In genomic region chr15:82143390-82144047, GRCh38 we compare ENCODE assay signal across 23 cellular contexts.
"Had no signal": no experiment of that assay in that cellular context is flagged by ENCODE, and none has a peak within 500 bp of the region (broad histone marks: within the 10 kb centered on the region; RNA-seq: fewer than 3 reads in every experiment).

No MANE protein-coding gene starts in this region.

- H3K27ac ChIP-seq: breast epithelium had no signal

- H3K4me3 ChIP-seq: breast epithelium had no signal

- H3K27ac Mint-ChIP-seq: activated CD8-positive, alpha-beta memory T cell treated with anti-CD3 and anti-CD28 coated beads, Interleukin-2, amount 10 ng/mL, durations not matched to agents 7 days and 5 days; activated naive CD4-positive, alpha-beta T cell treated with anti-CD3 and anti-CD28 coated beads, Interleukin-2, amount 50 U/mL, for 24 hours; activated T-cell treated with anti-CD3 and anti-CD28 coated beads, Interleukin-2, amount 50 U/mL, for 24 hours; activated T-helper 1 cell treated with anti-CD3 and anti-CD28 coated beads, Interleukin-12 subunit alpha, Interleukin-12 subunit beta, Interleukin-2, Interleukin-4 antibody, amounts not matched to agents 30 ng/mL and 10 ng/mL and 1 ng/mL, durations not matched to agents 14 hours and 24 hours and 36 hours; T-helper 17 cell had no signal

- H3K9me3 Mint-ChIP-seq: activated naive CD4-positive, alpha-beta T cell treated with anti-CD3 and anti-CD28 coated beads, Interleukin-2, amount 50 U/mL, for 24 hours; activated T-cell treated with anti-CD3 and anti-CD28 coated beads, Interleukin-2, amount 50 U/mL, for 24 hours; activated T-helper 1 cell treated with anti-CD3 and anti-CD28 coated beads, Interleukin-12 subunit alpha, Interleukin-12 subunit beta, Interleukin-2, Interleukin-4 antibody, amounts not matched to agents 30 ng/mL and 10 ng/mL and 1 ng/mL, durations not matched to agents 14 hours and 24 hours and 36 hours had no signal

- H3K4me3 Mint-ChIP-seq: activated CD8-positive, alpha-beta memory T cell treated with anti-CD3 and anti-CD28 coated beads, Interleukin-2, amount 10 ng/mL, durations not matched to agents 7 days and 5 days; activated naive CD4-positive, alpha-beta T cell treated with anti-CD3 and anti-CD28 coated beads, Interleukin-2, amount 50 U/mL, for 24 hours; activated T-cell treated with anti-CD3 and anti-CD28 coated beads, Interleukin-2, amount 50 U/mL, for 24 hours; activated T-helper 1 cell treated with anti-CD3 and anti-CD28 coated beads, Interleukin-12 subunit alpha, Interleukin-12 subunit beta, Interleukin-2, Interleukin-4 antibody, amounts not matched to agents 30 ng/mL and 10 ng/mL and 1 ng/mL, durations not matched to agents 14 hours and 24 hours and 36 hours; T-helper 17 cell had no signal

- ATAC-seq: activated CD4-positive, CD25-positive, alpha-beta regulatory T cell treated with anti-CD3 and anti-CD28 coated beads, Interleukin-2, amount 50 U/mL, for 24 hours; activated CD8-positive, alpha-beta memory T cell treated with anti-CD3 and anti-CD28 coated beads, Interleukin-2, amount 10 ng/mL, durations not matched to agents 7 days and 5 days; PC-3; T-helper 17 cell had no signal

- H3K27me3 Mint-ChIP-seq: activated CD8-positive, alpha-beta memory T cell treated with anti-CD3 and anti-CD28 coated beads, Interleukin-2, amount 10 ng/mL, durations not matched to agents 7 days and 5 days; activated naive CD4-positive, alpha-beta T cell treated with anti-CD3 and anti-CD28 coated beads, Interleukin-2, amount 50 U/mL, for 24 hours; activated T-cell treated with anti-CD3 and anti-CD28 coated beads, Interleukin-2, amount 50 U/mL, for 24 hours; T-helper 17 cell had no signal

- H3K4me1 ChIP-seq: breast epithelium had no signal

- H3K27me3 ChIP-seq: breast epithelium had no signal

- H3K36me3 ChIP-seq: breast epithelium had no signal

- H3K9me3 ChIP-seq: breast epithelium had no signal

- DNase-seq: activated CD4-positive, alpha-beta T cell treated with anti-CD3 and anti-CD28 coated beads for 48 hours; activated CD4-positive, alpha-beta T cell treated with anti-CD3 and anti-CD28 coated beads, Interleukin-2, amount 50 U/mL, for 48 hours; activated CD8-positive, alpha-beta memory T cell treated with anti-CD3 and anti-CD28 coated beads, Interleukin-2, amount 10 ng/mL, durations not matched to agents 7 days and 5 days; activated effector memory CD4-positive, alpha-beta T cell treated with Interleukin-2 at 50 U/mL for 16 hours; activated naive CD4-positive, alpha-beta T cell; activated T-cell treated with anti-CD3 and anti-CD28 coated beads, Interleukin-2, amount 50 U/mL, for 24 hours; aorta; caudate nucleus; NCI-H1105 treated with DMSO at 0.1 percent for 48 hours; NCI-H1436 treated with DMSO at 0.1 percent for 48 hours; NCI-H187; NCI-H2081; NCI-H510A treated with DMSO at 0.1 percent for 48 hours; NCI-H69; NK-92 treated with Interleukin-12 subunit alpha and Interleukin-12 subunit beta, amount 100 ng/mL, for 24 hours; PC-3; SIG-M5; T-helper 17 cell; T-helper 9 cell had no signal
